Comparison of ENCODE assay signal across 1 cellular context in the genomic region with DNA sequence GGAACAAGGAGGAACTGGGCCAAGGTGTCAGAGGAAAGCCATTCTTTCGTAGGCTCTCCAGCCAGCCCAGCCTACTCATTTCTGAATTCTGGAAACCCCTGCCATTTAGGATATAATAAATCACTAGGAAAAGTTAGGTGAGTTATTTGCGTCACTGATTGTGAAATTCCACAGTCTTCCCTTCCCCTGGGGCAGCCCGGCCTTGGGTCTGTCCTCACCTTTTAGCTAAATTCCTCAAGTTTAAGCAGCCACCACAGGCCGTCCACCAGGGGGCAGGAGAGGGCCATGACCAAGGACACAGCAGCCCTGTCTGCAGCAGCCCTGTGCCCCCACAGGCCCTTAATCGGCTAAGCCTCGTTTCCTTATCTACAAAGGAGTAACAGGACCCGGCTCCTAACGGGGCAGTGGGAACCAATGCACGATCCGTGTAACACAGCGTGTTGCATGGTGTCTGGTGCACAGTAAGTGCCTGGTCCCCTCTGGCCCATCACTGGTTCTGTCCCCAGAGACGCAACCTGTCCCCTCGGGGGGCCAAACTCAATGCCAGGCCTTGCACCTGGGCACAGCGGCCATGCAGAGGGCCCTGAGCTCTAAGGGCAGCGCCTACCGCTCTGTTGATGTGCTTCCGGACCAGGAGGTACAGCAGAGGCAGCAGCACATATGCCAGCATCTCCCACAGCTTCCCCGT.
TF ChIP-seq lines count a peak whose summit lies in the region.

No MANE protein-coding gene starts in this region.

TF ChIP-seq in IMR-90, 13 proteins besides CTCF, POLR2A, EP300 and RAD21:
- no peak; the same call in 1 of the 2 replicates for TF ChIP-seq BHLHE40 (IDR thresholded peaks at IDR 0.05; ENCODE audit: low read depth, low read length)
- peak; percentile 68 for TF ChIP-seq CEBPB (IDR thresholded peaks at IDR 0.05; ENCODE audit: low read depth, low read length)
- TF ChIP-seq USF2 (IDR thresholded peaks at IDR 0.05; ENCODE audit: low read depth, low read length) = no peak
- no peak for TF ChIP-seq MXI1 (IDR thresholded peaks at IDR 0.05; ENCODE audit: borderline replicate concordance, low read depth, low read length)
- peak; percentile 94 for TF ChIP-seq SMC3 (IDR thresholded peaks at IDR 0.05; ENCODE audit: low read depth, low read length)
- TF ChIP-seq CHD1 (IDR thresholded peaks at IDR 0.05; ENCODE audit: low read depth, low read length) = no peak
- no peak for TF ChIP-seq MAFK (IDR thresholded peaks at IDR 0.05; ENCODE audit: low read depth, low read length)
- TF ChIP-seq NFE2L2 (IDR thresholded peaks at IDR 0.05; ENCODE audit: low read depth, low read length) = no peak
- peak; percentile 53; the same call in 1 of the 2 replicates for TF ChIP-seq MAZ (IDR thresholded peaks at IDR 0.05; ENCODE audit: borderline replicate concordance, low read depth, low read length)
- TF ChIP-seq ELK1 (IDR thresholded peaks at IDR 0.05; ENCODE audit: borderline replicate concordance, low read depth, low read length) = no peak
- no peak for TF ChIP-seq RCOR1 (IDR thresholded peaks at IDR 0.05; ENCODE audit: insufficient replicate concordance, low read length)
- no peak for TF ChIP-seq FOS (IDR thresholded peaks at IDR 0.05; ENCODE audit: low read depth, low read length)
- TF ChIP-seq RFX5 (IDR thresholded peaks at IDR 0.05; ENCODE audit: low read depth, low read length) = no peak
